ENCODE assay signal across 8 cellular contexts in genomic region chr9:133458643-133459312, GRCh38. TPM values are rescaled to one million over a fixed set of nuclear protein-coding genes. Genes with fewer than 3 reads are reported as not detected.
DNase-seq lines count a peak whose midpoint lies in the region; ATAC-seq and TF ChIP-seq lines count a peak whose summit lies in the region.

No MANE protein-coding gene starts in this region.

- CTCF ChIA-PET in GM10248 (lab: Yijun Ruan, JAX): interaction anchor here (1.5 kb wide), 2 partner anchors 28 to 34 kb away, joined by 3 to 7 read pairs; no protein-coding TSS in a partner anchor

- H3K27me3 Mint-ChIP-seq in stimulated activated memory B cell treated with anti-CD40 and anti-IgM and Interleukin-4, amounts not matched to agents 10 μg/mL and 1 μg/mL and 100 μg/mL, for 72 hours: peaks cover 27% of the 10 kb centered on the region

- peak overlapping the region; percentile 97 for H3K27ac Mint-ChIP-seq in stimulated activated memory B cell treated with anti-CD40 and anti-IgM and Interleukin-4, amounts not matched to agents 10 μg/mL and 1 μg/mL and 100 μg/mL, for 72 hours

- peaks cover 33% of the 10 kb centered on the region for H3K4me1 Mint-ChIP-seq in stimulated activated memory B cell treated with anti-CD40 and anti-IgM and Interleukin-4, amounts not matched to agents 10 μg/mL and 1 μg/mL and 100 μg/mL, for 72 hours

- peaks cover 3% of the 10 kb centered on the region for H3K36me3 Mint-ChIP-seq in stimulated activated memory B cell treated with anti-CD40 and anti-IgM and Interleukin-4, amounts not matched to agents 10 μg/mL and 1 μg/mL and 100 μg/mL, for 72 hours

- TF ChIP-seq CTCF in fibroblast of the aortic adventitia (IDR thresholded peaks at IDR 0.05; ENCODE audit: insufficient read depth, low read length) (no peak), GM10248 (IDR thresholded peaks at IDR 0.05; ENCODE audit: control extremely low read depth, extremely low read depth, low read depth, missing control alignments) (no peak)

- no peaks in the 10 kb centered on the region for H3K9me3 Mint-ChIP-seq in stimulated activated memory B cell treated with anti-CD40 and anti-IgM and Interleukin-4, amounts not matched to agents 10 μg/mL and 1 μg/mL and 100 μg/mL, for 72 hours

- H3K4me3 ChIP-seq in fibroblast of the aortic adventitia (ENCODE audit: low read depth, low read length): peak overlapping the region; percentile 91

- no peak for ATAC-seq in stimulated activated memory B cell treated with anti-CD40 and anti-IgM and Interleukin-4, amounts not matched to agents 10 μg/mL and 1 μg/mL and 100 μg/mL, for 72 hours
- ATAC-seq in HG03280 (IDR thresholded peaks at IDR 0.05; ENCODE audit: unreplicated experiment) (no peak), left lobe of liver (no peak)

- H3K4me3 Mint-ChIP-seq in stimulated activated memory B cell treated with anti-CD40 and anti-IgM and Interleukin-4, amounts not matched to agents 10 μg/mL and 1 μg/mL and 100 μg/mL, for 72 hours: peak overlapping the region; percentile 94

- POLR2A ChIA-PET in GM10248 (lab: Yijun Ruan, JAX): interaction anchor here (0.7 to 1.5 kb wide), 3 partner anchors 15 to 87 kb away, joined by 4 to 5 read pairs (median 4); no protein-coding TSS in a partner anchor

- DNase-seq in NCI-H748 (lab: John Stamatoyannopoulos, UW; ENCODE audit: unreplicated experiment) (peak; percentile 43), NCI-H748 treated with DMSO at 0.1 percent for 48 hours (lab: John Stamatoyannopoulos, UW) (no peak), SHP77 treated with DMSO at 0.1 percent for 48 hours (lab: John Stamatoyannopoulos, UW) (peak; percentile 44), fibroblast of the aortic adventitia (ENCODE audit: low read depth) (no peak), left lobe of liver (ENCODE audit: low spot score) (no peak), GM10248 (ENCODE audit: extremely low spot score) (no peak)

RNA-seq across cellular contexts. Expression of gene CACFD1, which starts 1.0 kb away (rescaled TPM):
- total RNA-seq in fibroblast of the aortic adventitia (ENCODE audit: low replicate concordance) (4.4 and 18.0 TPM in 2 replicates), left lobe of liver (30.0 TPM)

RNA-seq across cellular contexts. Expression of gene SLC2A6, which starts 20.1 kb away (rescaled TPM):
- total RNA-seq in fibroblast of the aortic adventitia (ENCODE audit: low replicate concordance) (0.74 and 7.3 TPM in 2 replicates), left lobe of liver (1.3 TPM)

RNA-seq across cellular contexts. Expression of gene ADAMTS13, which starts 36.6 kb away (rescaled TPM):
- 1.4 and 2.1 TPM in 2 replicates for total RNA-seq in fibroblast of the aortic adventitia (ENCODE audit: low replicate concordance)
- total RNA-seq in left lobe of liver: 21.4 TPM

RNA-seq across cellular contexts. Expression of gene REXO4, which starts 41.0 kb away (rescaled TPM):
- total RNA-seq in fibroblast of the aortic adventitia (ENCODE audit: low replicate concordance) (11.7 and 73.3 TPM in 2 replicates), left lobe of liver (12.3 TPM)

Comparison
In these comparisons a context has a peak if more than half of its experiments do, and no peak if none do; other contexts are left out.
1. DNase-seq: peak in NCI-H748 (single experiment) and SHP77 treated with DMSO at 0.1 percent for 48 hours (single experiment); none in NCI-H748 treated with DMSO at 0.1 percent for 48 hours (single experiment), fibroblast of the aortic adventitia (single experiment), left lobe of liver (single experiment) and GM10248 (single experiment).